8 cellular contexts compared by ENCODE assay signal in genomic region chr21:37071561-37072238, GRCh38. TPM values are rescaled to one million over a fixed set of nuclear protein-coding genes. Genes with fewer than 3 reads are reported as not detected.
A peak's percentile ranks its signal among the peaks of the same experiment; 100 is the strongest.
DNase-seq lines count a peak whose midpoint lies in the region; ATAC-seq and TF ChIP-seq lines count a peak whose summit lies in the region.

No MANE protein-coding gene starts in this region.

- no peaks in the 10 kb centered on the region for H3K9me3 Mint-ChIP-seq in activated CD4-positive, alpha-beta T cell treated with anti-CD3 and anti-CD28 coated beads, Interleukin-2, amount 10 ng/mL, durations not matched to agents 7 days and 5 days

- peak overlapping the region; percentile 67 for H3K4me3 Mint-ChIP-seq in activated CD4-positive, alpha-beta T cell treated with anti-CD3 and anti-CD28 coated beads, Interleukin-2, amount 10 ng/mL, durations not matched to agents 7 days and 5 days

- no peak for DNase-seq in activated CD4-positive, alpha-beta T cell treated with anti-CD3 and anti-CD28 coated beads, Interleukin-2, amount 10 ng/mL, durations not matched to agents 7 days and 5 days
- DNase-seq in activated CD4-positive, alpha-beta T cell treated with anti-CD3 and anti-CD28 coated beads for 4 hours, result no peak
- DNase-seq in NCI-H748 treated with DMSO at 0.1 percent for 48 hours (lab: John Stamatoyannopoulos, UW), result peak; percentile 31
- peak; percentile 55 to 74 (median 64) for DNase-seq in body of pancreas
- DNase-seq in activated effector memory CD4-positive, alpha-beta T cell treated with Interleukin-2 at 50 U/mL for 16 hours, result no peak

- H3K4me1 ChIP-seq in body of pancreas (peaks cover 22% of the 10 kb centered on the region), skeletal muscle satellite cell (ENCODE audit: control insufficient read depth, insufficient read depth, low read length) (peaks cover 17% of the 10 kb centered on the region)

- POLR2A ChIA-PET in activated CD4-positive, alpha-beta T cell treated with anti-CD3 and anti-CD28 coated beads, Interleukin-2, amount 10 ng/mL, durations not matched to agents 7 days and 5 days (lab: Charles Lee), result no interaction called here

- H3K9me3 ChIP-seq in body of pancreas, result no peaks in the 10 kb centered on the region
- H3K9me3 ChIP-seq in iPS-18c (ENCODE audit: control insufficient read depth, insufficient read depth, low read length), result no peaks in the 10 kb centered on the region
- H3K9me3 ChIP-seq in skeletal muscle satellite cell (replicated peaks; ENCODE audit: low read length), result no peaks in the 10 kb centered on the region

- peak overlapping the region; percentile 97 for H3K9ac ChIP-seq in skeletal muscle satellite cell (ENCODE audit: low read depth, low read length)

- intact Hi-C loops in body of pancreas (cut with DNase I), result no loop called here

- TF ChIP-seq POLR2A in body of pancreas (IDR thresholded peaks at IDR 0.05), result peak in 1 of 3 donors; percentile 47

- H3K4me3 ChIP-seq in body of pancreas, result peak overlapping the region; percentile 23 to 46
- H3K4me3 ChIP-seq in iPS-18c (ENCODE audit: insufficient read depth, low read depth, low read length), result peak overlapping the region; percentile 69
- H3K4me3 ChIP-seq in skeletal muscle satellite cell (ENCODE audit: low read length), result peak overlapping the region; percentile 76

- CTCF ChIA-PET in activated CD4-positive, alpha-beta T cell treated with anti-CD3 and anti-CD28 coated beads, Interleukin-2, amount 10 ng/mL, durations not matched to agents 7 days and 5 days (lab: Charles Lee), result no interaction called here

- peak overlapping the region; percentile 74 to 100 (median 98) for H3K27ac ChIP-seq in body of pancreas

- H3K27me3 ChIP-seq in body of pancreas (no peaks in the 10 kb centered on the region), skeletal muscle satellite cell (ENCODE audit: control insufficient read depth, insufficient read depth, low read length) (no peaks in the 10 kb centered on the region)

- H3K27ac Mint-ChIP-seq in activated CD4-positive, alpha-beta T cell treated with anti-CD3 and anti-CD28 coated beads, Interleukin-2, amount 10 ng/mL, durations not matched to agents 7 days and 5 days, result peak overlapping the region; percentile 93

- 18 to 19% methylated on average over 12 of the region's 12 CpGs for WGBS in body of pancreas, 2 donors

- H3K4me1 Mint-ChIP-seq in activated CD4-positive, alpha-beta T cell treated with anti-CD3 and anti-CD28 coated beads, Interleukin-2, amount 10 ng/mL, durations not matched to agents 7 days and 5 days, result peaks cover 31% of the 10 kb centered on the region

- ATAC-seq in body of pancreas (peak; percentile 14), GM19035 (IDR thresholded peaks at IDR 0.05; ENCODE audit: unreplicated experiment) (no peak)

- H3K36me3 ChIP-seq in body of pancreas (replicated peaks in 1 of 2; ENCODE audit: insufficient read depth in 1 of 2, low read depth in 2 of 2) (no peaks in the 10 kb centered on the region), skeletal muscle satellite cell (ENCODE audit: insufficient read depth, low read length) (peaks cover 12% of the 10 kb centered on the region)

- peak overlapping the region; percentile 95 for H3K4me2 ChIP-seq in skeletal muscle satellite cell (ENCODE audit: low read length)

- H3K27me3 Mint-ChIP-seq in activated CD4-positive, alpha-beta T cell treated with anti-CD3 and anti-CD28 coated beads, Interleukin-2, amount 10 ng/mL, durations not matched to agents 7 days and 5 days, result no peaks in the 10 kb centered on the region

- no peak for TF ChIP-seq CTCF in body of pancreas (IDR thresholded peaks at IDR 0.05)

- peaks cover 20% of the 10 kb centered on the region for H3K36me3 Mint-ChIP-seq in activated CD4-positive, alpha-beta T cell treated with anti-CD3 and anti-CD28 coated beads, Interleukin-2, amount 10 ng/mL, durations not matched to agents 7 days and 5 days (ENCODE audit: low read depth)

RNA-seq across cellular contexts. Expression of gene PIGP, which starts 1.2 kb away (rescaled TPM):
- total RNA-seq in activated CD4-positive, alpha-beta T cell treated with anti-CD3 and anti-CD28 coated beads, Interleukin-2, amount 10 ng/mL, durations not matched to agents 7 days and 5 days, result 10 to 100 TPM; 13.5 to 21.7 TPM
- 1 to 10 TPM; 4.3 to 7.5 TPM for total RNA-seq in body of pancreas
- total RNA-seq in skeletal muscle satellite cell (2012; rRNA removed), result 5.0 and 7.6 TPM in 2 replicates

RNA-seq across cellular contexts. Expression of gene TTC3, which starts 1.4 kb away (rescaled TPM):
- 10 to 100 TPM; 49.4 to 52.5 TPM for total RNA-seq in activated CD4-positive, alpha-beta T cell treated with anti-CD3 and anti-CD28 coated beads, Interleukin-2, amount 10 ng/mL, durations not matched to agents 7 days and 5 days
- 100 to 1,000 TPM in 1 of 2 donors, 10 to 100 TPM in 1; 99.9 to 246 TPM for total RNA-seq in body of pancreas
- 119 and 133 TPM in 2 replicates for total RNA-seq in skeletal muscle satellite cell (2012; rRNA removed)

Comparison
In these comparisons a context has a peak if more than half of its experiments do, and no peak if none do; other contexts are left out.
1. DNase-seq: peak in NCI-H748 treated with DMSO at 0.1 percent for 48 hours (single experiment) and body of pancreas (4 of 4); none in activated CD4-positive, alpha-beta T cell treated with anti-CD3 and anti-CD28 coated beads, Interleukin-2, amount 10 ng/mL, durations not matched to agents 7 days and 5 days (single experiment), activated CD4-positive, alpha-beta T cell treated with anti-CD3 and anti-CD28 coated beads for 4 hours (0 of 2) and activated effector memory CD4-positive, alpha-beta T cell treated with Interleukin-2 at 50 U/mL for 16 hours (single experiment).
2. Peak in every context shown above with its lines, with median percentiles within 50 percentile points of each other: H3K4me3 ChIP-seq.